ENCODE assay signal across 1 cellular context in genomic region chr7:147607151-147607800, GRCh38.
A peak's percentile ranks its signal among the peaks of the same experiment; 100 is the strongest.
TF ChIP-seq lines count a peak whose summit lies in the region.

No MANE protein-coding gene starts in this region.

TF ChIP-seq in WTC11, 78 proteins besides CTCF, POLR2A, EP300 and RAD21:
- TF ChIP-seq FOXP4 (CRISPR knock-in tag; IDR thresholded peaks at IDR 0.05) (no peak), ZNF423 (CRISPR knock-in tag; IDR thresholded peaks at IDR 0.05) (0 out of 2 replicates have a peak, but pooled peaks have one; percentile 16)
